34 cellular contexts compared by ENCODE assay signal in genomic region chr4:165150545-165150944, GRCh38.
"Had no signal": no experiment of that assay in that cellular context is flagged by ENCODE, and none has a peak within 500 bp of the region (broad histone marks: within the 10 kb centered on the region; RNA-seq: fewer than 3 reads in every experiment).

No MANE protein-coding gene starts in this region.

- H3K27ac ChIP-seq: adrenal gland, body of pancreas, brain microvascular endothelial cell, breast epithelium, VCaP had no signal

- H3K4me1 ChIP-seq: adrenal gland, body of pancreas had no signal

- H3K27me3 ChIP-seq: adrenal gland, body of pancreas, brain microvascular endothelial cell, breast epithelium had no signal

- ATAC-seq: activated CD8-positive, alpha-beta T cell treated with anti-CD3 and anti-CD28 coated beads for 36 hours; activated naive CD4-positive, alpha-beta T cell treated with anti-CD3 and anti-CD28 coated beads, Interleukin-2, amount 50 U/mL, for 72 hours; activated T-cell treated with anti-CD3 and anti-CD28 coated beads, Interleukin-2, amount 50 U/mL, for 4 hours; activated T-cell treated with anti-CD3 and anti-CD28 coated beads, Interleukin-2, amount 50 U/mL, for 72 hours; activated T-helper 17 cell treated with anti-CD3 and anti-CD28 coated beads, Interleukin-2, amount 50 U/mL, for 72 hours; body of pancreas; T-cell had no signal

- H3K4me3 ChIP-seq: adrenal gland, body of pancreas, breast epithelium had no signal

- H3K9me3 ChIP-seq: adrenal gland, body of pancreas, breast epithelium had no signal

- DNase-seq: activated B cell treated with CpG ODN at 0.5 μM for 24 hours; activated CD4-positive, alpha-beta memory T cell treated with anti-CD3 and anti-CD28 coated beads for 36 hours; activated CD4-positive, alpha-beta T cell treated with anti-CD3 and anti-CD28 coated beads for 4 hours; activated CD4-positive, alpha-beta T cell treated with anti-CD3 and anti-CD28 coated beads, Interleukin-2, amount 10 ng/mL, durations not matched to agents 24 days and 14 days; activated CD4-positive, alpha-beta T cell treated with anti-CD3 and anti-CD28 coated beads, Interleukin-2, amount 50 U/mL, for 1 hour; activated CD4-positive, alpha-beta T cell treated with anti-CD3 and anti-CD28 coated beads, Interleukin-2, amount 50 U/mL, for 4 hours; activated CD4-positive, CD25-positive, alpha-beta regulatory T cell treated with anti-CD3 and anti-CD28 coated beads, Interleukin-2, amount 50 U/mL, for 72 hours; activated CD8-positive, alpha-beta memory T cell treated with anti-CD3 and anti-CD28 coated beads, Interleukin-2, amount 50 U/mL, for 4 hours; activated CD8-positive, alpha-beta T cell treated with anti-CD3 and anti-CD28 coated beads for 36 hours; activated effector memory CD4-positive, alpha-beta T cell treated with anti-CD3 and anti-CD28 coated beads, Interleukin-2, amount 50 U/mL, for 16 hours; activated gamma-delta T cell treated with Interleukin-2 at 50 U/mL for 16 hours; activated naive CD4-positive, alpha-beta T cell; activated naive CD4-positive, alpha-beta T cell treated with anti-CD3 and anti-CD28 coated beads for 36 hours; activated naive CD4-positive, alpha-beta T cell treated with anti-CD3 and anti-CD28 coated beads, Interleukin-2, amount 50 U/mL, for 16 hours; activated naive CD8-positive, alpha-beta T cell treated with anti-CD3 and anti-CD28 coated beads for 36 hours; activated T-cell treated with anti-CD3 and anti-CD28 coated beads for 4 hours; activated T-cell treated with anti-CD3 and anti-CD28 coated beads, Interleukin-2, amount 50 U/mL, for 1 hour; activated T-cell treated with anti-CD3 and anti-CD28 coated beads, Interleukin-2, amount 50 U/mL, for 4 hours; activated T-cell treated with anti-CD3 and anti-CD28 coated beads, Interleukin-2, amount 50 U/mL, for 72 hours; adrenal gland; amniotic stem cell; aorta; body of pancreas; brain microvascular endothelial cell; central memory CD4-positive, alpha-beta T cell; T-cell; T-helper 2 cell; T-helper 9 cell had no signal

- H3K36me3 ChIP-seq: adrenal gland, brain microvascular endothelial cell, breast epithelium had no signal

- FAIRE-seq: astrocyte, TTC549 had no signal
